14 cellular contexts compared by ENCODE assay signal in genomic region chr7:112622159-112622715, GRCh38.
"Had no signal": no experiment of that assay in that cellular context is flagged by ENCODE, and none has a peak within 500 bp of the region (broad histone marks: within the 10 kb centered on the region; RNA-seq: fewer than 3 reads in every experiment).

No MANE protein-coding gene starts in this region.

- H3K4me1 ChIP-seq: parathyroid adenoma, prostate gland, right atrium auricular region, transverse colon, vagina had no signal

- H3K27ac ChIP-seq: parathyroid adenoma, prostate gland, right atrium auricular region, transverse colon, vagina had no signal

- H3K4me3 ChIP-seq: lung, prostate gland, right atrium auricular region, smooth muscle cell, transverse colon, vagina had no signal

- DNase-seq: cortex of kidney; effector memory CD8-positive, alpha-beta T cell; hypothalamus; kidney; naive B cell; stimulated activated CD4-positive, alpha-beta T cell treated with anti-CD3 and anti-CD28 coated beads, Interleukin-2, amount 100 ng/mL, for 48 hours; stimulated activated naive B cell treated with anti-CD40 and anti-IgM and Interleukin-4, amounts not matched to agents 10 μg/mL and 1 μg/mL and 100 μg/mL, for 72 hours; transverse colon had no signal

- H3K27me3 ChIP-seq: right atrium auricular region, transverse colon, vagina had no signal

- H3K9me3 ChIP-seq: prostate gland, right atrium auricular region, transverse colon, vagina had no signal

- H3K36me3 ChIP-seq: prostate gland, right atrium auricular region, transverse colon, vagina had no signal
